ENCODE assay signal across 13 cellular contexts in the genomic region with DNA sequence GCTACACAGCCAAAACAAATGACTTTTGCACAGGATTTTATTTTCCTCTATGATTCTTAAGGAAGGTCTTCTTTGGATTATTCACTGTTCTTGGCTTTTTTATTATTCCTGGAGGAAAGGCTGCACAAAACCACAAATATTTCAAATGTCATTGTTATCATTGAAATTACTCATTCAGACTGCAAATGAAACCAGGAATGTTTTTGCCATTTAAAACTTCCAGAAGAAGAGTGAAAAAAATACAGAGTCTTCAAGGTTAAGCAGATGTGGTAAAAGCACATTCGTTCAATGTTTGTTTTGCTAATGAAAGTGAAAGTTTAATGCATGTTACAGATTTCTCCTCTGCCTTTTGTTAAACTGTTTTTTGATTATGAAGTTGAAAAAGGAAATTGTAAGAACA.
DNase-seq lines count a peak whose midpoint lies in the region; ATAC-seq and TF ChIP-seq lines count a peak whose summit lies in the region.
"Had no signal": no experiment of that assay in that cellular context is flagged by ENCODE, and none has a peak within 500 bp of the region (broad histone marks: within the 10 kb centered on the region; RNA-seq: fewer than 3 reads in every experiment).

No MANE protein-coding gene starts in this region.

- no peak overlapping the region for H3K27ac ChIP-seq in fibroblast of lung (ENCODE audit: insufficient read depth, low read length)
- H3K27ac ChIP-seq in uterus, result no peak overlapping the region
- H3K27ac ChIP-seq: dorsolateral prefrontal cortex had no signal

- no peak overlapping the region for H3K9ac ChIP-seq in fibroblast of lung (ENCODE audit: insufficient read depth, low read length)

- H4K20me1 ChIP-seq in fibroblast of lung (ENCODE audit: control insufficient read depth, extremely low read depth, insufficient read depth, low read length), result no peaks in the 10 kb centered on the region

- no peak for TF ChIP-seq POLR2A in uterus (IDR thresholded peaks at IDR 0.05)

- no peaks in the 10 kb centered on the region for H3K4me1 ChIP-seq in fibroblast of lung (ENCODE audit: control insufficient read depth, extremely low read depth, insufficient read depth, low read length)
- H3K4me1 ChIP-seq in uterus, result no peaks in the 10 kb centered on the region

- H3K36me3 ChIP-seq in fibroblast of lung (ENCODE audit: control insufficient read depth, insufficient read depth, low read length) (no peaks in the 10 kb centered on the region), uterus (no peaks in the 10 kb centered on the region)

- ATAC-seq in HG03460 (IDR thresholded peaks at IDR 0.05; ENCODE audit: unreplicated experiment), result no peak

- TF ChIP-seq CTCF in fibroblast of lung (conservative IDR thresholded peaks at IDR 0.05 in 1 of 2, IDR thresholded peaks at IDR 0.05 in 1 of 2; ENCODE audit: low read depth in 1 of 2, low read length in 2 of 2) (no peak), uterus (IDR thresholded peaks at IDR 0.05) (no peak)

- H3K4me2 ChIP-seq in fibroblast of lung (ENCODE audit: extremely low read depth, insufficient read depth, low read length), result peak overlapping the region; percentile 49

- no peaks in the 10 kb centered on the region for H3K27me3 ChIP-seq in fibroblast of lung (ENCODE audit: control insufficient read depth, insufficient read depth, low read length)
- H3K27me3 ChIP-seq in uterus, result no peaks in the 10 kb centered on the region

- no peaks in the 10 kb centered on the region for H3K79me2 ChIP-seq in fibroblast of lung (ENCODE audit: control insufficient read depth, insufficient read depth, low read length)

- no peak overlapping the region for H2AFZ ChIP-seq in fibroblast of lung (ENCODE audit: low read length)

- DNase-seq in GM03348 (ENCODE audit: low spot score) (peak; percentile 81), OCI-M1 (lab: John Stamatoyannopoulos, UW) (peak; percentile 10), fibroblast of lung (ENCODE audit: low read depth in 2 of 2) (peak; percentile 84 to 95), skeletal muscle cell (ENCODE audit: low read depth) (peak; percentile 56), uterus (no peak), NCI-H1048 (lab: John Stamatoyannopoulos, UW) (no peak), globus pallidus (ENCODE audit: low spot score) (no peak)
- DNase-seq: activated CD4-positive, alpha-beta T cell treated with anti-CD3 and anti-CD28 coated beads for 48 hours; activated gamma-delta T cell treated with Interleukin-2 at 50 U/mL for 16 hours; dorsolateral prefrontal cortex; NCI-H526; nucleus accumbens had no signal

- H3K9me3 ChIP-seq in fibroblast of lung (ENCODE audit: control insufficient read depth, insufficient read depth, low read depth, low read length) (no peaks in the 10 kb centered on the region), uterus (no peaks in the 10 kb centered on the region)

- intact Hi-C loops in uterus (cut with DNase I; ENCODE audit: low total_unique reads), result no loop called here

- peak overlapping the region in 2 of 4 experiments; percentile 1 to 11 for H3K4me3 ChIP-seq in fibroblast of lung (replicated peaks in 1 of 4; ENCODE audit: control extremely low read depth in 1 of 4, insufficient read depth in 1 of 4, low read depth in 3 of 4, low read length in 4 of 4)
- no peak overlapping the region for H3K4me3 ChIP-seq in skeletal muscle cell (ENCODE audit: low read depth, low read length)
- no peak overlapping the region for H3K4me3 ChIP-seq in uterus
- H3K4me3 ChIP-seq: dorsolateral prefrontal cortex had no signal

Comparison
In these comparisons a context has a peak if more than half of its experiments do, and no peak if none do; other contexts are left out.
1. DNase-seq: peak in GM03348 (single experiment), OCI-M1 (single experiment), fibroblast of lung (2 of 2) and skeletal muscle cell (single experiment); none in uterus (0 of 2), NCI-H1048 (single experiment) and globus pallidus (single experiment).